26 cellular contexts compared by ENCODE assay signal in genomic region chr21:28949318-28949717, GRCh38. TPM values are rescaled to one million over a fixed set of nuclear protein-coding genes. Genes with fewer than 3 reads are reported as not detected.
DNase-seq lines count a peak whose midpoint lies in the region; ATAC-seq, FAIRE-seq and TF ChIP-seq lines count a peak whose summit lies in the region.
"Had no signal": no experiment of that assay in that cellular context is flagged by ENCODE, and none has a peak within 500 bp of the region (broad histone marks: within the 10 kb centered on the region; RNA-seq: fewer than 3 reads in every experiment).

No MANE protein-coding gene starts in this region.

- H3K4me3 ChIP-seq in CD4-positive, alpha-beta memory T cell (ENCODE audit: low read length in 2 of 2), result no peak overlapping the region
- H3K4me3 ChIP-seq: A549; BLaER1 treated with 17β-estradiol and CSF1 and Interleukin-3, amounts not matched to agents 10 nM and 100 nM; GM23248; PC-9; SJCRH30 had no signal

- no peak overlapping the region for H3K27ac ChIP-seq in CD4-positive, alpha-beta memory T cell (ENCODE audit: low read depth, low read length)
- H3K27ac ChIP-seq: A549; BLaER1 treated with 17β-estradiol and CSF1 and Interleukin-3, amounts not matched to agents 10 nM and 100 nM; GM23248; PC-9; SJCRH30 had no signal

- CTCF ChIA-PET in activated CD4-positive, alpha-beta memory T cell treated with anti-CD3 and anti-CD28 coated beads for 36 hours (lab: Charles Lee), result interaction anchor here (1.2 kb wide), 1 partner anchor 10 kb away, joined by 3 read pairs; no protein-coding TSS in a partner anchor
- CTCF ChIA-PET in activated CD4-positive, alpha-beta memory T cell treated with anti-CD3 and anti-CD28 coated beads, Interleukin-2, amount 10 ng/mL, durations not matched to agents 7 days and 5 days (lab: Charles Lee), result interaction anchor here (1.1 kb wide), 1 partner anchor 10 kb away, joined by 6 read pairs; no protein-coding TSS in a partner anchor
- CTCF ChIA-PET in CD4-positive, alpha-beta memory T cell (lab: Charles Lee; ENCODE audit: partially characterized antibody), result no interaction called here
- CTCF ChIA-PET in T-cell (lab: Charles Lee), result no interaction called here

- TF ChIP-seq CTCF in D721Med (IDR thresholded peaks at IDR 0.05; ENCODE audit: insufficient read depth, missing control alignments) (no peak), GM10266 (IDR thresholded peaks at IDR 0.05; ENCODE audit: control insufficient read depth, insufficient read depth, low read depth, missing control alignments) (no peak)

- no peaks in the 10 kb centered on the region for H3K9me3 ChIP-seq in CD4-positive, alpha-beta memory T cell (ENCODE audit: control insufficient read depth in 1 of 2, low read length in 2 of 2)
- H3K9me3 ChIP-seq: A549; BLaER1 treated with 17β-estradiol and CSF1 and Interleukin-3, amounts not matched to agents 10 nM and 100 nM; SJCRH30 had no signal

- intact Hi-C loops in activated CD4-positive, alpha-beta memory T cell treated with anti-CD3 and anti-CD28 coated beads for 36 hours (cut with micrococcal nuclease), result no loop called here
- intact Hi-C loops in CD4-positive, alpha-beta memory T cell (cut with micrococcal nuclease), result no loop called here

- no peaks in the 10 kb centered on the region for H3K27me3 ChIP-seq in CD4-positive, alpha-beta memory T cell (ENCODE audit: insufficient read depth, low read length)
- H3K27me3 ChIP-seq: BLaER1 treated with 17β-estradiol and CSF1 and Interleukin-3, amounts not matched to agents 10 nM and 100 nM; SJCRH30 had no signal

- H3K36me3 ChIP-seq in CD4-positive, alpha-beta memory T cell (ENCODE audit: insufficient read depth, low read length), result peaks cover 42% of the 10 kb centered on the region

- no peak for ATAC-seq in T-cell (replicated peaks in 1 of 4)
- ATAC-seq: A549, Right ventricle myocardium inferior, SK-N-SH treated with all-trans-retinoic acid at 6 μM for 48 hours had no signal

- H3K4me3 Mint-ChIP-seq in activated CD4-positive, alpha-beta memory T cell treated with anti-CD3 and anti-CD28 coated beads for 36 hours, result no peak overlapping the region
- H3K4me3 Mint-ChIP-seq in activated CD4-positive, alpha-beta memory T cell treated with anti-CD3 and anti-CD28 coated beads, Interleukin-2, amount 10 ng/mL, durations not matched to agents 7 days and 5 days, result no peak overlapping the region
- no peak overlapping the region for H3K4me3 Mint-ChIP-seq in CD4-positive, alpha-beta memory T cell
- H3K4me3 Mint-ChIP-seq in T-cell, result no peak overlapping the region
- H3K4me3 Mint-ChIP-seq: CD8-positive, alpha-beta memory T cell had no signal

- peaks cover 15% of the 10 kb centered on the region for H3K4me1 Mint-ChIP-seq in activated CD4-positive, alpha-beta memory T cell treated with anti-CD3 and anti-CD28 coated beads for 36 hours (ENCODE audit: low read depth)
- H3K4me1 Mint-ChIP-seq in activated CD4-positive, alpha-beta memory T cell treated with anti-CD3 and anti-CD28 coated beads, Interleukin-2, amount 10 ng/mL, durations not matched to agents 7 days and 5 days, result peaks cover 20% of the 10 kb centered on the region
- H3K4me1 Mint-ChIP-seq in CD4-positive, alpha-beta memory T cell, result peaks cover 0 to 4% (median 1%) of the 10 kb centered on the region in 4 donors
- H3K4me1 Mint-ChIP-seq in T-cell, result peaks cover 3 to 9% (median 6%) of the 10 kb centered on the region in 3 donors

- no peaks in the 10 kb centered on the region for H3K27me3 Mint-ChIP-seq in activated CD4-positive, alpha-beta memory T cell treated with anti-CD3 and anti-CD28 coated beads for 36 hours
- H3K27me3 Mint-ChIP-seq in activated CD4-positive, alpha-beta memory T cell treated with anti-CD3 and anti-CD28 coated beads, Interleukin-2, amount 10 ng/mL, durations not matched to agents 7 days and 5 days, result no peaks in the 10 kb centered on the region
- H3K27me3 Mint-ChIP-seq in CD4-positive, alpha-beta memory T cell, result no peaks in the 10 kb centered on the region
- H3K27me3 Mint-ChIP-seq in T-cell, result no peaks in the 10 kb centered on the region
- H3K27me3 Mint-ChIP-seq: CD8-positive, alpha-beta memory T cell had no signal

- H3K9me3 Mint-ChIP-seq in activated CD4-positive, alpha-beta memory T cell treated with anti-CD3 and anti-CD28 coated beads for 36 hours, result no peaks in the 10 kb centered on the region
- no peaks in the 10 kb centered on the region for H3K9me3 Mint-ChIP-seq in activated CD4-positive, alpha-beta memory T cell treated with anti-CD3 and anti-CD28 coated beads, Interleukin-2, amount 10 ng/mL, durations not matched to agents 7 days and 5 days
- H3K9me3 Mint-ChIP-seq in CD4-positive, alpha-beta memory T cell, result no peaks in the 10 kb centered on the region
- H3K9me3 Mint-ChIP-seq in T-cell, result no peaks in the 10 kb centered on the region
- H3K9me3 Mint-ChIP-seq: CD8-positive, alpha-beta memory T cell had no signal

- POLR2A ChIA-PET in activated CD4-positive, alpha-beta memory T cell treated with anti-CD3 and anti-CD28 coated beads for 36 hours (lab: Charles Lee), result no interaction called here
- POLR2A ChIA-PET in activated CD4-positive, alpha-beta memory T cell treated with anti-CD3 and anti-CD28 coated beads, Interleukin-2, amount 10 ng/mL, durations not matched to agents 7 days and 5 days (lab: Charles Lee), result no interaction called here
- POLR2A ChIA-PET in CD4-positive, alpha-beta memory T cell (lab: Charles Lee; ENCODE audit: partially characterized antibody), result no interaction called here
- POLR2A ChIA-PET in T-cell (lab: Charles Lee), result no interaction called here

- peak; percentile 60 for FAIRE-seq in D721Med (lab: Jason Lieb, UNC)
- FAIRE-seq: A549, GM18507 had no signal

- peaks cover 27% of the 10 kb centered on the region for H3K36me3 Mint-ChIP-seq in activated CD4-positive, alpha-beta memory T cell treated with anti-CD3 and anti-CD28 coated beads for 36 hours
- H3K36me3 Mint-ChIP-seq in activated CD4-positive, alpha-beta memory T cell treated with anti-CD3 and anti-CD28 coated beads, Interleukin-2, amount 10 ng/mL, durations not matched to agents 7 days and 5 days (ENCODE audit: low read depth), result peaks cover 43% of the 10 kb centered on the region
- peaks cover 39 to 52% of the 10 kb centered on the region in 2 donors for H3K36me3 Mint-ChIP-seq in CD4-positive, alpha-beta memory T cell
- H3K36me3 Mint-ChIP-seq in T-cell, result peaks cover 40% of the 10 kb centered on the region

- no peak overlapping the region for H3K27ac Mint-ChIP-seq in activated CD4-positive, alpha-beta memory T cell treated with anti-CD3 and anti-CD28 coated beads for 36 hours
- no peak overlapping the region for H3K27ac Mint-ChIP-seq in activated CD4-positive, alpha-beta memory T cell treated with anti-CD3 and anti-CD28 coated beads, Interleukin-2, amount 10 ng/mL, durations not matched to agents 7 days and 5 days
- peak overlapping the region in 4 of 7 donors; percentile 8 to 52 (median 26) for H3K27ac Mint-ChIP-seq in CD4-positive, alpha-beta memory T cell
- H3K27ac Mint-ChIP-seq in T-cell, result peak overlapping the region; percentile 4 to 13

- no peaks in the 10 kb centered on the region for H3K4me1 ChIP-seq in CD4-positive, alpha-beta memory T cell (ENCODE audit: insufficient read depth, low read length)
- H3K4me1 ChIP-seq: A549, SJCRH30 had no signal

- peak; percentile 35 for DNase-seq in activated CD4-positive, alpha-beta memory T cell treated with anti-CD3 and anti-CD28 coated beads for 36 hours
- no peak for DNase-seq in activated CD4-positive, alpha-beta memory T cell treated with anti-CD3 and anti-CD28 coated beads, Interleukin-2, amount 10 ng/mL, durations not matched to agents 7 days and 5 days
- DNase-seq in CD4-positive, alpha-beta memory T cell, result no peak
- DNase-seq in D721Med (ENCODE audit: insufficient read length, low spot score) (no peak), T-cell (no peak), Kasumi-1 (lab: John Stamatoyannopoulos, UW) (no peak), GM10266 (ENCODE audit: extremely low spot score) (no peak), HK-2 (ENCODE audit: unreplicated experiment) (no peak)
- DNase-seq: AML-193; CD8-positive, alpha-beta memory T cell; DMS153; DND-41; GM23248; H7; Karpas-422; NCI-H2029; NCI-H446 treated with DMSO at 0.1 percent for 48 hours; NCI-H526; NCI-H82; PC-9; SJCRH30 had no signal

RNA-seq across cellular contexts. Expression of gene LTN1, which starts 43.4 kb away (rescaled TPM):
- total RNA-seq in activated CD4-positive, alpha-beta memory T cell treated with anti-CD3 and anti-CD28 coated beads for 36 hours, result 10 to 100 TPM; 26.7 to 29.1 TPM
- total RNA-seq in activated CD4-positive, alpha-beta memory T cell treated with anti-CD3 and anti-CD28 coated beads, Interleukin-2, amount 10 ng/mL, durations not matched to agents 7 days and 5 days, result 10 to 100 TPM; 25.8 to 26.5 TPM
- total RNA-seq in CD4-positive, alpha-beta memory T cell, result 10 to 100 TPM; 34.6 to 39.5 TPM
- 10 to 100 TPM in 1 of 2 donors, 1 to 10 TPM in 1; 9.7 to 16.8 TPM for polyA plus RNA-seq in CD4-positive, alpha-beta memory T cell
- total RNA-seq in T-cell, result 10 to 100 TPM; 23.4 to 34.1 (median 25.2) TPM

Comparison
In these comparisons a context has a peak if more than half of its experiments do, and no peak if none do; other contexts are left out.
1. H3K27ac Mint-ChIP-seq: peak in CD4-positive, alpha-beta memory T cell (4 of 7) and T-cell (2 of 2); none in activated CD4-positive, alpha-beta memory T cell treated with anti-CD3 and anti-CD28 coated beads for 36 hours (single experiment) and activated CD4-positive, alpha-beta memory T cell treated with anti-CD3 and anti-CD28 coated beads, Interleukin-2, amount 10 ng/mL, durations not matched to agents 7 days and 5 days (single experiment).
2. CTCF ChIA-PET loops: an anchor here in activated CD4-positive, alpha-beta memory T cell treated with anti-CD3 and anti-CD28 coated beads for 36 hours (1.2 kb wide) and activated CD4-positive, alpha-beta memory T cell treated with anti-CD3 and anti-CD28 coated beads, Interleukin-2, amount 10 ng/mL, durations not matched to agents 7 days and 5 days (1.1 kb wide); none called in CD4-positive, alpha-beta memory T cell and T-cell.